11 cellular contexts compared by ENCODE assay signal in genomic region chr10:3036155-3036554, GRCh38. TPM values are rescaled to one million over a fixed set of nuclear protein-coding genes. Genes with fewer than 3 reads are reported as not detected.
DNase-seq lines count a peak whose midpoint lies in the region; ATAC-seq and TF ChIP-seq lines count a peak whose summit lies in the region.
"Had no signal": no experiment of that assay in that cellular context is flagged by ENCODE, and none has a peak within 500 bp of the region (broad histone marks: within the 10 kb centered on the region; RNA-seq: fewer than 3 reads in every experiment).

No MANE protein-coding gene starts in this region.

- H3K9me3 Mint-ChIP-seq in stimulated activated naive CD8-positive, alpha-beta T cell treated with anti-CD3 and anti-CD28 coated beads, Interleukin-15, amount 100 ng/mL, for 72 hours = peaks cover 0 to 18% of the 10 kb centered on the region in 2 donors
- H3K9me3 Mint-ChIP-seq: activated naive CD4-positive, alpha-beta T cell treated with anti-CD3 and anti-CD28 coated beads, Interleukin-2, amount 50 U/mL, for 24 hours had no signal

- H3K27me3 ChIP-seq in upper lobe of right lung = no peaks in the 10 kb centered on the region

- no peaks in the 10 kb centered on the region for H3K4me1 Mint-ChIP-seq in stimulated activated naive CD8-positive, alpha-beta T cell treated with anti-CD3 and anti-CD28 coated beads, Interleukin-15, amount 100 ng/mL, for 72 hours
- H3K4me1 Mint-ChIP-seq: activated naive CD4-positive, alpha-beta T cell treated with anti-CD3 and anti-CD28 coated beads, Interleukin-2, amount 50 U/mL, for 24 hours had no signal

- H3K27ac Mint-ChIP-seq in stimulated activated naive CD8-positive, alpha-beta T cell treated with anti-CD3 and anti-CD28 coated beads, Interleukin-15, amount 100 ng/mL, for 72 hours = no peak overlapping the region
- H3K27ac Mint-ChIP-seq: activated naive CD4-positive, alpha-beta T cell treated with anti-CD3 and anti-CD28 coated beads, Interleukin-2, amount 50 U/mL, for 24 hours had no signal

- DNase-seq in stimulated activated naive CD8-positive, alpha-beta T cell treated with anti-CD3 and anti-CD28 coated beads, Interleukin-15, Interleukin-2, amounts not matched to agents 100 U/mL and 50 U/mL, for 24 hours = no peak
- DNase-seq in stimulated activated naive CD8-positive, alpha-beta T cell treated with anti-CD3 and anti-CD28 coated beads, Interleukin-15, amount 100 ng/mL, for 72 hours = no peak
- peak; percentile 60 for DNase-seq in KBM-7
- no peak for DNase-seq in upper lobe of right lung
- no peak for DNase-seq in NCI-H2196 treated with DMSO at 0.1 percent for 48 hours (lab: John Stamatoyannopoulos, UW; ENCODE audit: unreplicated experiment)
- no peak for DNase-seq in DMS 273 treated with DMSO at 0.1 percent for 48 hours (lab: John Stamatoyannopoulos, UW)
- no peak for DNase-seq in NCI-H69 (lab: John Stamatoyannopoulos, UW)
- DNase-seq: left cardiac atrium, NCI-H2029 had no signal

- no peak overlapping the region for H3K4me3 ChIP-seq in upper lobe of right lung

- H3K27ac ChIP-seq in upper lobe of right lung = no peak overlapping the region

- intact Hi-C loops in upper lobe of right lung (cut with DNase I) = no loop called here

- H3K4me1 ChIP-seq in upper lobe of right lung = no peaks in the 10 kb centered on the region

- ATAC-seq in stimulated activated naive CD8-positive, alpha-beta T cell treated with anti-CD3 and anti-CD28 coated beads, Interleukin-15, Interleukin-2, amounts not matched to agents 100 U/mL and 50 U/mL, for 24 hours = peak; percentile 23
- no peak for ATAC-seq in stimulated activated naive CD8-positive, alpha-beta T cell treated with anti-CD3 and anti-CD28 coated beads, Interleukin-15, amount 100 ng/mL, for 72 hours
- ATAC-seq in HG02840 (IDR thresholded peaks at IDR 0.05; ENCODE audit: low FRiP score, unreplicated experiment) (peak; percentile 92), upper lobe of right lung (peak; percentile 84)

- H3K27me3 Mint-ChIP-seq in stimulated activated naive CD8-positive, alpha-beta T cell treated with anti-CD3 and anti-CD28 coated beads, Interleukin-15, amount 100 ng/mL, for 72 hours = peaks cover 40% of the 10 kb centered on the region

- H3K36me3 ChIP-seq in upper lobe of right lung = no peaks in the 10 kb centered on the region

- TF ChIP-seq CTCF in upper lobe of right lung (IDR thresholded peaks at IDR 0.05) = no peak

- H3K9me3 ChIP-seq in upper lobe of right lung = no peaks in the 10 kb centered on the region

- in situ Hi-C loops in KBM-7 (cut with MboI; ENCODE audit: low pct_unique_long_range_greater_than_20kb, low sequenced_read_pairs) = no loop called here

- no peak overlapping the region for H3K4me3 Mint-ChIP-seq in stimulated activated naive CD8-positive, alpha-beta T cell treated with anti-CD3 and anti-CD28 coated beads, Interleukin-15, amount 100 ng/mL, for 72 hours
- H3K4me3 Mint-ChIP-seq: activated naive CD4-positive, alpha-beta T cell treated with anti-CD3 and anti-CD28 coated beads, Interleukin-2, amount 50 U/mL, for 24 hours had no signal

RNA-seq across cellular contexts. Expression of gene PFKP, which starts 31.2 kb away (rescaled TPM):
- total RNA-seq in upper lobe of right lung = 29.3 TPM
